In genomic region chr10:62083868-62084267, GRCh38 we compare ENCODE assay signal across 8 cellular contexts.
A peak's percentile ranks its signal among the peaks of the same experiment; 100 is the strongest.
DNase-seq lines count a peak whose midpoint lies in the region; ATAC-seq and TF ChIP-seq lines count a peak whose summit lies in the region.

No MANE protein-coding gene starts in this region.

- H3K36me3 ChIP-seq in lower lobe of right lung = peaks cover 24% of the 10 kb centered on the region
- H3K36me3 ChIP-seq in aorta (ENCODE audit: control insufficient read depth in 1 of 2, insufficient read depth in 2 of 2, low read length in 1 of 2) = peaks cover 2 to 9% of the 10 kb centered on the region in 2 donors

- H3K4me3 ChIP-seq in lower lobe of right lung = no peak overlapping the region
- H3K4me3 ChIP-seq in aorta (ENCODE audit: low read length in 2 of 2) = no peak overlapping the region

- H3K27ac ChIP-seq in lower lobe of right lung (peak overlapping the region; percentile 83), aorta (ENCODE audit: low read depth in 1 of 2, low read length in 2 of 2) (peak overlapping the region in 1 of 2 donors; percentile 64)

- H3K27me3 ChIP-seq in lower lobe of right lung (ENCODE audit: low read depth) (no peaks in the 10 kb centered on the region), aorta (ENCODE audit: control insufficient read depth in 1 of 2, insufficient read depth in 2 of 2, low read length in 1 of 2) (no peaks in the 10 kb centered on the region)

- DNase-seq in D341Med (ENCODE audit: low spot score) (peak; percentile 39), NCI-H2107 (lab: John Stamatoyannopoulos, UW) (peak; percentile 27), astrocyte of the hippocampus (ENCODE audit: low read depth, low spot score) (peak; percentile 63), lower lobe of right lung (no peak), aorta (peak; percentile 62 to 78), GM19238 (ENCODE audit: insufficient read length, low spot score) (no peak)
- DNase-seq in activated effector memory CD4-positive, alpha-beta T cell treated with Interleukin-2 at 50 U/mL for 16 hours = no peak

- WGBS in aorta, 2 donors = 0 to 5% methylated on average over 1 of the region's 1 CpG

- no peak for TF ChIP-seq CTCF in lower lobe of right lung (IDR thresholded peaks at IDR 0.05)

- peaks cover 37% of the 10 kb centered on the region for H3K4me1 ChIP-seq in lower lobe of right lung
- peaks cover 3 to 13% of the 10 kb centered on the region in 2 donors for H3K4me1 ChIP-seq in aorta (ENCODE audit: control insufficient read depth in 1 of 2, insufficient read depth in 2 of 2, low read length in 2 of 2)

- ATAC-seq in lower lobe of right lung (peak in 1 of 2 donors; percentile 61), aorta (ENCODE audit: low FRiP score) (peak; percentile 56), HG03159 (IDR thresholded peaks at IDR 0.05; ENCODE audit: unreplicated experiment) (no peak)

- intact Hi-C loops in lower lobe of right lung (cut with DNase I) = no loop called here
- intact Hi-C loops in aorta (cut with DNase I) = loop anchor here in 1 of 2 donors (5.0 kb wide), 3 partner anchors 37 to 182 kb away; partner anchors contain the start of gene ARID5B

- H3K9me3 ChIP-seq in lower lobe of right lung (no peaks in the 10 kb centered on the region), aorta (ENCODE audit: control insufficient read depth, low read length) (no peaks in the 10 kb centered on the region)

Comparison
In these comparisons a context has a peak if more than half of its experiments do, and no peak if none do; other contexts are left out.
1. DNase-seq: peak in D341Med (single experiment), NCI-H2107 (single experiment), astrocyte of the hippocampus (single experiment) and aorta (2 of 2); none in lower lobe of right lung (single experiment), activated effector memory CD4-positive, alpha-beta T cell treated with Interleukin-2 at 50 U/mL for 16 hours (single experiment) and GM19238 (single experiment).